In genomic region chr2:47675196-47675825, GRCh38 we compare ENCODE assay signal across 17 cellular contexts.
DNase-seq lines count a peak whose midpoint lies in the region; ATAC-seq and TF ChIP-seq lines count a peak whose summit lies in the region.
"Had no signal": no experiment of that assay in that cellular context is flagged by ENCODE, and none has a peak within 500 bp of the region (broad histone marks: within the 10 kb centered on the region; RNA-seq: fewer than 3 reads in every experiment).

No MANE protein-coding gene starts in this region.

- POLR2A ChIA-PET in OCI-LY7 (lab: Charles Lee): interaction anchor here (0.5 to 1.0 kb wide), 4 partner anchors 13 to 44 kb away, joined by 3 to 6 read pairs (median 4); no protein-coding TSS in a partner anchor

- H3K4me3 Mint-ChIP-seq in GM23338 (no peak overlapping the region), endodermal cell (no peak overlapping the region)
- no peak overlapping the region for H3K4me3 Mint-ChIP-seq in stimulated activated naive B cell treated with anti-CD40 and anti-IgM and Interleukin-4, amounts not matched to agents 10 μg/mL and 1 μg/mL and 100 μg/mL, for 72 hours
- H3K4me3 Mint-ChIP-seq: CD4-positive, alpha-beta T cell; T-helper 1 cell treated with Interleukin-12 subunit alpha and Interleukin-12 subunit beta and Interleukin-4 antibody, amounts not matched to agents 30 μg/mL and 1 μg/mL, for 36 hours had no signal

- no peaks in the 10 kb centered on the region for H3K79me2 ChIP-seq in GM23338 (replicated peaks; ENCODE audit: insufficient read depth)
- H3K79me2 ChIP-seq in OCI-LY7 (ENCODE audit: insufficient read depth, low read depth, low read length): no peaks in the 10 kb centered on the region

- no peaks in the 10 kb centered on the region for H3F3A ChIP-seq in GM23338 (replicated peaks; ENCODE audit: low read depth)

- no peaks in the 10 kb centered on the region; the same call in 2 of the 3 replicates for H3K9me3 Mint-ChIP-seq in GM23338
- H3K9me3 Mint-ChIP-seq in endodermal cell: peaks cover 6% of the 10 kb centered on the region
- H3K9me3 Mint-ChIP-seq in stimulated activated naive B cell treated with anti-CD40 and anti-IgM and Interleukin-4, amounts not matched to agents 10 μg/mL and 1 μg/mL and 100 μg/mL, for 72 hours: no peaks in the 10 kb centered on the region
- H3K9me3 Mint-ChIP-seq: CD4-positive, alpha-beta T cell; T-helper 1 cell treated with Interleukin-12 subunit alpha and Interleukin-12 subunit beta and Interleukin-4 antibody, amounts not matched to agents 30 μg/mL and 1 μg/mL, for 36 hours had no signal

- H3K9ac ChIP-seq in endodermal cell (ENCODE audit: extremely low read depth, low read length, poor library complexity, severe bottlenecking): no peak overlapping the region

- no peak overlapping the region for H3K4me3 ChIP-seq in GM23338
- H3K4me3 ChIP-seq in endodermal cell (ENCODE audit: low read length): no peak overlapping the region
- H3K4me3 ChIP-seq in OCI-LY7 (ENCODE audit: low read depth, low read length, poor library complexity, severe bottlenecking): no peak overlapping the region
- H3K4me3 ChIP-seq: A549, SJSA1 had no signal

- H3K36me3 ChIP-seq in GM23338 (ENCODE audit: insufficient read depth) (no peaks in the 10 kb centered on the region), endodermal cell (ENCODE audit: control insufficient read depth, insufficient read depth, low read length) (no peaks in the 10 kb centered on the region), OCI-LY7 (ENCODE audit: insufficient read depth, low read length) (no peaks in the 10 kb centered on the region)
- H3K36me3 ChIP-seq: SJSA1 had no signal

- peaks cover 4% of the 10 kb centered on the region for H3K9me3 ChIP-seq in endodermal cell (ENCODE audit: control insufficient read depth, low read length)
- no peaks in the 10 kb centered on the region for H3K9me3 ChIP-seq in OCI-LY7 (ENCODE audit: low read length)
- H3K9me3 ChIP-seq: A549, Caco-2, SJSA1 had no signal

- H3K27me3 Mint-ChIP-seq in GM23338 (ENCODE audit: insufficient read depth, low read depth, poor library complexity) (peaks cover 2% of the 10 kb centered on the region), endodermal cell (ENCODE audit: insufficient read depth) (no peaks in the 10 kb centered on the region)
- no peaks in the 10 kb centered on the region for H3K27me3 Mint-ChIP-seq in stimulated activated naive B cell treated with anti-CD40 and anti-IgM and Interleukin-4, amounts not matched to agents 10 μg/mL and 1 μg/mL and 100 μg/mL, for 72 hours

- H3K27ac ChIP-seq in GM23338 (ENCODE audit: low read depth) (no peak overlapping the region), endodermal cell (ENCODE audit: low read depth, low read length) (no peak overlapping the region), OCI-LY7 (ENCODE audit: low read depth, low read length, poor library complexity, severe bottlenecking) (no peak overlapping the region)
- H3K27ac ChIP-seq: A549, SJSA1 had no signal

- H3K4me1 ChIP-seq in GM23338 (ENCODE audit: insufficient read depth) (peaks cover 11% of the 10 kb centered on the region; the same call in 1 of the 2 replicates), endodermal cell (ENCODE audit: control insufficient read depth, insufficient read depth, low read length) (no peaks in the 10 kb centered on the region), OCI-LY7 (ENCODE audit: insufficient read depth, low read length, poor library complexity, severe bottlenecking) (no peaks in the 10 kb centered on the region)
- H3K4me1 ChIP-seq: A549, Caco-2, SJSA1 had no signal

- H4K20me1 ChIP-seq in GM23338 (replicated peaks; ENCODE audit: insufficient read depth) (no peaks in the 10 kb centered on the region), OCI-LY7 (ENCODE audit: insufficient read depth, low read length) (no peaks in the 10 kb centered on the region)

- intact Hi-C loops in OCI-LY7 (cut with micrococcal nuclease; ENCODE audit: unreplicated experiment): no loop called here

- H3K36me3 Mint-ChIP-seq in GM23338 (ENCODE audit: low read depth) (no peaks in the 10 kb centered on the region), endodermal cell (ENCODE audit: low read depth) (no peaks in the 10 kb centered on the region)
- H3K36me3 Mint-ChIP-seq in stimulated activated naive B cell treated with anti-CD40 and anti-IgM and Interleukin-4, amounts not matched to agents 10 μg/mL and 1 μg/mL and 100 μg/mL, for 72 hours: no peaks in the 10 kb centered on the region

- no peaks in the 10 kb centered on the region; the same call in 1 of the 2 replicates for H3K9me2 ChIP-seq in GM23338 (ENCODE audit: insufficient read depth)
- no peaks in the 10 kb centered on the region for H3K9me2 ChIP-seq in OCI-LY7 (ENCODE audit: insufficient read depth, low read length)

- TF ChIP-seq CTCF in GM23338 (conservative IDR thresholded peaks at IDR 0.05; ENCODE audit: low read depth in 2 of 2) (no peak), endodermal cell (conservative IDR thresholded peaks at IDR 0.05) (no peak), OCI-LY7 (conservative IDR thresholded peaks at IDR 0.05; ENCODE audit: low read length) (no peak)

- H3K27me3 ChIP-seq in GM23338 (ENCODE audit: insufficient read depth): no peaks in the 10 kb centered on the region
- no peaks in the 10 kb centered on the region for H3K27me3 ChIP-seq in endodermal cell (ENCODE audit: control insufficient read depth, insufficient read depth, low read length, poor library complexity, severe bottlenecking)
- H3K27me3 ChIP-seq: SJSA1 had no signal

- 93 to 94% methylated on average over 2 of the region's 2 CpGs for WGBS in endodermal cell (ENCODE audit: insufficient coverage in 1 of 2, insufficient read length in 1 of 2), 2 experiments

- CTCF ChIA-PET in OCI-LY7 (lab: Charles Lee; ENCODE audit: unreplicated experiment): interaction anchor here (0.6 kb wide), 1 partner anchor 38 kb away, joined by 3 read pairs; no protein-coding TSS in a partner anchor

- peak; percentile 36 for DNase-seq in NCI-H2196 (lab: John Stamatoyannopoulos, UW; ENCODE audit: unreplicated experiment)
- no peak for DNase-seq in NCI-H2196 treated with DMSO at 0.1 percent for 48 hours (lab: John Stamatoyannopoulos, UW; ENCODE audit: unreplicated experiment)
- no peak for DNase-seq in GM23338 (ENCODE audit: low spot score)
- DNase-seq in endodermal cell: peak; percentile 35
- no peak for DNase-seq in stimulated activated naive B cell treated with anti-CD40 and anti-IgM and Interleukin-4, amounts not matched to agents 10 μg/mL and 1 μg/mL and 100 μg/mL, for 72 hours
- no peak for DNase-seq in OCI-LY7 (ENCODE audit: low spot score)
- DNase-seq: Caco-2; CD4-positive, alpha-beta T cell; NCI-H1092 treated with DMSO at 0.1 percent for 48 hours; NCI-H1694 treated with DMSO at 0.1 percent for 48 hours; NCI-H2171; NCI-H82 had no signal

- no peak overlapping the region for H3K27ac Mint-ChIP-seq in GM23338
- H3K27ac Mint-ChIP-seq in endodermal cell: no peak overlapping the region
- peak overlapping the region; percentile 6 for H3K27ac Mint-ChIP-seq in stimulated activated naive B cell treated with anti-CD40 and anti-IgM and Interleukin-4, amounts not matched to agents 10 μg/mL and 1 μg/mL and 100 μg/mL, for 72 hours
- H3K27ac Mint-ChIP-seq: CD4-positive, alpha-beta T cell; T-helper 1 cell treated with Interleukin-12 subunit alpha and Interleukin-12 subunit beta and Interleukin-4 antibody, amounts not matched to agents 30 μg/mL and 1 μg/mL, for 36 hours had no signal

- H3K4me1 Mint-ChIP-seq in GM23338 (peaks cover 12% of the 10 kb centered on the region), endodermal cell (peaks cover 23% of the 10 kb centered on the region)
- peaks cover 0 to 2% of the 10 kb centered on the region in 2 donors for H3K4me1 Mint-ChIP-seq in stimulated activated naive B cell treated with anti-CD40 and anti-IgM and Interleukin-4, amounts not matched to agents 10 μg/mL and 1 μg/mL and 100 μg/mL, for 72 hours

- H2AFZ ChIP-seq in GM23338 (peak overlapping the region; percentile 47; the same call in 1 of the 2 replicates), OCI-LY7 (ENCODE audit: low read length) (no peak overlapping the region)

- ATAC-seq in GM23338 (no peak), HG02870 (IDR thresholded peaks at IDR 0.05; ENCODE audit: unreplicated experiment) (no peak)
- ATAC-seq in stimulated activated naive B cell treated with anti-CD40 and anti-IgM and Interleukin-4, amounts not matched to agents 10 μg/mL and 1 μg/mL and 100 μg/mL, for 72 hours (replicated peaks): no peak
- ATAC-seq: A549, HCT116 had no signal

- no TSS peak for BruUV-seq in OCI-LY7 (replicated peaks; lab: Mats Ljungman, UMichigan)

- H3K4me2 ChIP-seq in GM23338: no peak overlapping the region
- H3K4me2 ChIP-seq in OCI-LY7 (ENCODE audit: low read length): no peak overlapping the region
- H3K4me2 ChIP-seq: A549 had no signal

TF ChIP-seq in GM23338, 12 proteins besides CTCF, POLR2A, EP300 and RAD21:
- TF ChIP-seq JUNB (IDR thresholded peaks at IDR 0.05; ENCODE audit: unreplicated experiment): no peak

Comparison
In these comparisons a context has a peak if more than half of its experiments do, and no peak if none do; other contexts are left out.
1. DNase-seq: peak in NCI-H2196 (single experiment) and endodermal cell (single experiment); none in NCI-H2196 treated with DMSO at 0.1 percent for 48 hours (single experiment), GM23338 (single experiment), stimulated activated naive B cell treated with anti-CD40 and anti-IgM and Interleukin-4, amounts not matched to agents 10 μg/mL and 1 μg/mL and 100 μg/mL, for 72 hours (single experiment) and OCI-LY7 (single experiment).